In genomic region chr2:176111891-176112374, GRCh38 we compare ENCODE assay signal across 23 cellular contexts. TPM values are rescaled to one million over a fixed set of nuclear protein-coding genes. Genes with fewer than 3 reads are reported as not detected.
A peak's percentile ranks its signal among the peaks of the same experiment; 100 is the strongest.
DNase-seq lines count a peak whose midpoint lies in the region; TF ChIP-seq lines count a peak whose summit lies in the region.
"Had no signal": no experiment of that assay in that cellular context is flagged by ENCODE, and none has a peak within 500 bp of the region (broad histone marks: within the 10 kb centered on the region; RNA-seq: fewer than 3 reads in every experiment).

No MANE protein-coding gene starts in this region.

- CTCF ChIA-PET in CD4-positive, alpha-beta memory T cell (lab: Charles Lee; ENCODE audit: partially characterized antibody): interaction anchor here (1.2 to 3.4 kb wide), 2 partner anchors 15 to 525 kb away, joined by 4 to 12 read pairs; no protein-coding TSS in a partner anchor

- H3K36me3 Mint-ChIP-seq in CD4-positive, alpha-beta memory T cell: no peaks in the 10 kb centered on the region
- H3K36me3 Mint-ChIP-seq in chondrocyte (ENCODE audit: low read depth): no peaks in the 10 kb centered on the region

- DNase-seq in CD4-positive, alpha-beta memory T cell: no peak
- DNase-seq in osteoblast (ENCODE audit: insufficient read length, low spot score, missing footprints): peak; percentile 71
- DNase-seq in DMS153 (lab: John Stamatoyannopoulos, UW): no peak
- DNase-seq in NCI-H82 treated with DMSO at 0.1 percent for 48 hours (lab: John Stamatoyannopoulos, UW; ENCODE audit: unreplicated experiment): no peak
- no peak for DNase-seq in NCI-H345 treated with DMSO at 0.1 percent for 48 hours (lab: John Stamatoyannopoulos, UW; ENCODE audit: unreplicated experiment)
- DNase-seq in chondrocyte (ENCODE audit: low spot score): no peak
- DNase-seq: activated CD8-positive, alpha-beta memory T cell treated with anti-CD3 and anti-CD28 coated beads for 24 hours; COR-L47; EL; left ventricle myocardium inferior; NCI-H1436; stimulated activated CD4-positive, alpha-beta T cell treated with anti-CD3 and anti-CD28 coated beads, Interleukin-4, amount 100 ng/mL, for 4 hours; stomach had no signal

- peaks cover 66 to 72% of the 10 kb centered on the region in 2 donors for H3K27me3 Mint-ChIP-seq in CD4-positive, alpha-beta memory T cell
- H3K27me3 Mint-ChIP-seq in chondrocyte (ENCODE audit: low read depth): peaks cover 84% of the 10 kb centered on the region

- H3K9me3 ChIP-seq in CD4-positive, alpha-beta memory T cell (ENCODE audit: control insufficient read depth in 1 of 2, low read length in 2 of 2): no peaks in the 10 kb centered on the region
- no peaks in the 10 kb centered on the region for H3K9me3 ChIP-seq in HUES6 (ENCODE audit: control insufficient read depth, insufficient read depth, low read depth, low read length)
- H3K9me3 ChIP-seq in duodenal mucosa (ENCODE audit: control insufficient read depth in 1 of 2, low read length in 2 of 2): no peaks in the 10 kb centered on the region
- no peaks in the 10 kb centered on the region for H3K9me3 ChIP-seq in osteoblast (ENCODE audit: low read depth, low read length)
- H3K9me3 ChIP-seq: left ventricle myocardium inferior, SK-N-SH had no signal

- intact Hi-C loops in CD4-positive, alpha-beta memory T cell (cut with micrococcal nuclease): loop anchor here (5.0 kb wide), 1 partner anchor 35 kb away; no protein-coding TSS in a partner anchor

- H3K36me3 ChIP-seq in CD4-positive, alpha-beta memory T cell (ENCODE audit: insufficient read depth, low read length): no peaks in the 10 kb centered on the region
- H3K36me3 ChIP-seq in HUES6 (ENCODE audit: control insufficient read depth, insufficient read depth, low read length): no peaks in the 10 kb centered on the region
- H3K36me3 ChIP-seq in duodenal mucosa (ENCODE audit: control insufficient read depth in 1 of 2, insufficient read depth in 2 of 2, low read length in 2 of 2): no peaks in the 10 kb centered on the region
- H3K36me3 ChIP-seq in osteoblast (ENCODE audit: insufficient read depth, low read length): no peaks in the 10 kb centered on the region
- H3K36me3 ChIP-seq: left ventricle myocardium inferior, stomach had no signal

- H3K9ac ChIP-seq in HUES6 (ENCODE audit: low read length) (peak overlapping the region; percentile 61), duodenal mucosa (ENCODE audit: low read depth in 1 of 2, low read length in 2 of 2) (no peak overlapping the region)
- H3K9ac ChIP-seq: SK-N-SH had no signal

- no peak overlapping the region for H3K4me3 ChIP-seq in CD4-positive, alpha-beta memory T cell (ENCODE audit: low read length in 2 of 2)
- H3K4me3 ChIP-seq in HUES6 (ENCODE audit: low read depth, low read length) (no peak overlapping the region), duodenal mucosa (ENCODE audit: low read depth in 1 of 2, low read length in 2 of 2) (no peak overlapping the region), osteoblast (ENCODE audit: insufficient read depth, low read length) (no peak overlapping the region)
- H3K4me3 ChIP-seq: left ventricle myocardium inferior, stomach had no signal

- H3K27ac ChIP-seq in CD4-positive, alpha-beta memory T cell (ENCODE audit: low read depth, low read length): no peak overlapping the region
- H3K27ac ChIP-seq in HUES6 (ENCODE audit: low read depth, low read length) (no peak overlapping the region), duodenal mucosa (ENCODE audit: low read depth, low read length) (peak overlapping the region; percentile 10), osteoblast (ENCODE audit: low read depth, low read length) (no peak overlapping the region)
- H3K27ac ChIP-seq: HL-60, left ventricle myocardium inferior, stomach had no signal

- POLR2A ChIA-PET in CD4-positive, alpha-beta memory T cell (lab: Charles Lee; ENCODE audit: partially characterized antibody): no interaction called here

- no peaks in the 10 kb centered on the region for H3K79me2 ChIP-seq in osteoblast (ENCODE audit: insufficient read depth, low read length)

- peaks cover 6% of the 10 kb centered on the region for H3K4me1 ChIP-seq in CD4-positive, alpha-beta memory T cell (ENCODE audit: insufficient read depth, low read length)
- H3K4me1 ChIP-seq in HUES6 (ENCODE audit: control insufficient read depth, insufficient read depth, low read length) (peaks cover 7% of the 10 kb centered on the region), duodenal mucosa (ENCODE audit: control insufficient read depth in 1 of 2, insufficient read depth in 2 of 2, low read length in 2 of 2) (peaks cover 0 to 4% of the 10 kb centered on the region in 2 donors), osteoblast (ENCODE audit: insufficient read depth, low read length) (no peaks in the 10 kb centered on the region)

- TF ChIP-seq CTCF in osteoblast (IDR thresholded peaks at IDR 0.05; ENCODE audit: extremely low read depth, low read depth, low read length): no peak
- no peak for TF ChIP-seq CTCF in chondrocyte (IDR thresholded peaks at IDR 0.05)

- peaks cover 67% of the 10 kb centered on the region for H3K27me3 ChIP-seq in CD4-positive, alpha-beta memory T cell (ENCODE audit: insufficient read depth, low read length)
- H3K27me3 ChIP-seq in HUES6 (ENCODE audit: control insufficient read depth, insufficient read depth, low read length): peaks cover 99% of the 10 kb centered on the region
- peaks cover 87 to 93% of the 10 kb centered on the region in 2 donors for H3K27me3 ChIP-seq in duodenal mucosa (ENCODE audit: control insufficient read depth in 1 of 2, insufficient read depth in 2 of 2, low read length in 2 of 2)
- peaks cover 91% of the 10 kb centered on the region for H3K27me3 ChIP-seq in osteoblast (ENCODE audit: insufficient read depth, low read length)

- H3K27ac Mint-ChIP-seq in CD4-positive, alpha-beta memory T cell: peak overlapping the region in 4 of 7 donors; percentile 48 to 81 (median 70)
- no peak overlapping the region for H3K27ac Mint-ChIP-seq in chondrocyte (ENCODE audit: unreplicated experiment)
- H3K27ac Mint-ChIP-seq: activated naive CD8-positive, alpha-beta T cell; mesothelial cell of epicardium had no signal

- no peaks in the 10 kb centered on the region for H4K20me1 ChIP-seq in osteoblast (ENCODE audit: insufficient read depth, low read length)

- no peak overlapping the region for H2AFZ ChIP-seq in osteoblast (ENCODE audit: low read length)

- no peak overlapping the region for H3K4me2 ChIP-seq in osteoblast (ENCODE audit: insufficient read depth, low read length)

- peaks cover 6 to 22% (median 14%) of the 10 kb centered on the region in 4 donors for H3K4me1 Mint-ChIP-seq in CD4-positive, alpha-beta memory T cell
- peaks cover 14% of the 10 kb centered on the region for H3K4me1 Mint-ChIP-seq in chondrocyte (ENCODE audit: low read depth)

- H3K4me3 Mint-ChIP-seq in CD4-positive, alpha-beta memory T cell: no peak overlapping the region
- H3K4me3 Mint-ChIP-seq in chondrocyte (ENCODE audit: unreplicated experiment): no peak overlapping the region
- H3K4me3 Mint-ChIP-seq: activated naive CD8-positive, alpha-beta T cell; activated T-helper 1 cell treated with anti-CD3 and anti-CD28 coated beads, Interleukin-12 subunit alpha, Interleukin-12 subunit beta, Interleukin-2, Interleukin-4 antibody, amounts not matched to agents 30 ng/mL and 10 ng/mL and 1 ng/mL, durations not matched to agents 14 hours and 24 hours and 36 hours; mesothelial cell of epicardium had no signal

- peaks cover 0 to 36% (median 23%) of the 10 kb centered on the region in 8 donors for H3K9me3 Mint-ChIP-seq in CD4-positive, alpha-beta memory T cell
- H3K9me3 Mint-ChIP-seq in chondrocyte (ENCODE audit: low read depth): peaks cover 3% of the 10 kb centered on the region

RNA-seq across cellular contexts. Expression of gene HOXD10, which starts 4.6 kb away (rescaled TPM):
- not detected for total RNA-seq in CD4-positive, alpha-beta memory T cell
- not detected for polyA plus RNA-seq in CD4-positive, alpha-beta memory T cell
- total RNA-seq in osteoblast (not detected in 2 replicates), chondrocyte (not detected in 3 replicates)
- total RNA-seq: activated T-helper 1 cell treated with anti-CD3 and anti-CD28 coated beads, Interleukin-12 subunit alpha, Interleukin-12 subunit beta, Interleukin-2, Interleukin-4 antibody, amounts not matched to agents 30 ng/mL and 10 ng/mL and 1 ng/mL, durations not matched to agents 14 hours and 24 hours and 36 hours; left ventricle myocardium inferior; pulmonary artery endothelial cell; RPMI7951 had no signal
- polyA plus RNA-seq: neural cell, stomach had no signal

RNA-seq across cellular contexts. Expression of gene HOXD11, which starts 4.9 kb away (rescaled TPM):
- not detected for total RNA-seq in CD4-positive, alpha-beta memory T cell
- not detected for polyA plus RNA-seq in CD4-positive, alpha-beta memory T cell
- total RNA-seq in osteoblast (not detected in 2 replicates), chondrocyte (not detected in 3 replicates)
- total RNA-seq: activated T-helper 1 cell treated with anti-CD3 and anti-CD28 coated beads, Interleukin-12 subunit alpha, Interleukin-12 subunit beta, Interleukin-2, Interleukin-4 antibody, amounts not matched to agents 30 ng/mL and 10 ng/mL and 1 ng/mL, durations not matched to agents 14 hours and 24 hours and 36 hours; left ventricle myocardium inferior; pulmonary artery endothelial cell; RPMI7951; stomach had no signal
- polyA plus RNA-seq: neural cell, SK-N-SH, stomach had no signal

RNA-seq across cellular contexts. Expression of gene HOXD9, which starts 10.6 kb away (rescaled TPM):
- total RNA-seq in CD4-positive, alpha-beta memory T cell: not detected
- polyA plus RNA-seq in CD4-positive, alpha-beta memory T cell: not detected
- total RNA-seq in osteoblast (0.36 and 0.59 TPM in 2 replicates), chondrocyte (not detected in 3 replicates)
- total RNA-seq: activated T-helper 1 cell treated with anti-CD3 and anti-CD28 coated beads, Interleukin-12 subunit alpha, Interleukin-12 subunit beta, Interleukin-2, Interleukin-4 antibody, amounts not matched to agents 30 ng/mL and 10 ng/mL and 1 ng/mL, durations not matched to agents 14 hours and 24 hours and 36 hours; pulmonary artery endothelial cell had no signal
- polyA plus RNA-seq: neural cell had no signal

RNA-seq across cellular contexts. Expression of gene HOXD12, which starts 12.3 kb away (rescaled TPM):
- total RNA-seq in CD4-positive, alpha-beta memory T cell: not detected
- polyA plus RNA-seq in CD4-positive, alpha-beta memory T cell: not detected
- total RNA-seq in osteoblast (not detected in 2 replicates), chondrocyte (not detected in 3 replicates)
- total RNA-seq: activated T-helper 1 cell treated with anti-CD3 and anti-CD28 coated beads, Interleukin-12 subunit alpha, Interleukin-12 subunit beta, Interleukin-2, Interleukin-4 antibody, amounts not matched to agents 30 ng/mL and 10 ng/mL and 1 ng/mL, durations not matched to agents 14 hours and 24 hours and 36 hours; left ventricle myocardium inferior; pulmonary artery endothelial cell; RPMI7951; stomach had no signal
- polyA plus RNA-seq: neural cell, SK-N-SH, stomach had no signal

RNA-seq across cellular contexts. Expression of gene HOXD8, which starts 17.6 kb away (rescaled TPM):
- not detected for total RNA-seq in CD4-positive, alpha-beta memory T cell
- polyA plus RNA-seq in CD4-positive, alpha-beta memory T cell: not detected
- total RNA-seq in osteoblast (3.3 and 5.6 TPM in 2 replicates), chondrocyte (not detected in 3 replicates)
- total RNA-seq: activated T-helper 1 cell treated with anti-CD3 and anti-CD28 coated beads, Interleukin-12 subunit alpha, Interleukin-12 subunit beta, Interleukin-2, Interleukin-4 antibody, amounts not matched to agents 30 ng/mL and 10 ng/mL and 1 ng/mL, durations not matched to agents 14 hours and 24 hours and 36 hours; pulmonary artery endothelial cell had no signal
- polyA plus RNA-seq: neural cell had no signal
